8 cellular contexts compared by ENCODE assay signal in the genomic region with DNA sequence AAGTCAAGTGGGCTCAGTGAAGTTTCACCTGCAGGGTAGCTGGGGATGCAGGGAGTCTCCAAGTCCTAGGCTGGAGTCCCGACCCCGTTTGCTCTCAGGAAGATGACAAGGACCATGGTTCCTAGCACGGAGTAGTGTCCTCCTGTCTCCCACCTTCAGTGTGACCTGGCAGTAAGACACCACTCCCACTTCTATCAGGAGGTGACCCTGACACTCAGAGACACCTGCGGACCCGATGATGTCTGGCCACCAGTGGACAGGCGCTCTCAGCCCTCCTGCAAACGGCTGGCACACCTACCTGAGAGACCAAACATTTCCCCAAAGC. TPM values are rescaled to one million over a fixed set of nuclear protein-coding genes. Genes with fewer than 3 reads are reported as not detected.
A peak's percentile ranks its signal among the peaks of the same experiment; 100 is the strongest.
DNase-seq lines count a peak whose midpoint lies in the region; ATAC-seq lines count a peak whose summit lies in the region.

No MANE protein-coding gene starts in this region.

- CTCF ChIA-PET in activated CD8-positive, alpha-beta T cell treated with anti-CD3 and anti-CD28 coated beads, Interleukin-2, amount 10 ng/mL, durations not matched to agents 7 days and 5 days (lab: Charles Lee), result interaction anchor here (0.6 to 3.9 kb wide), 25 partner anchors 8 to 405 kb away, joined by 3 to 33 read pairs (median 4); partner anchors contain the start of genes MRPL18, TCP1 and WTAP

- no peaks in the 10 kb centered on the region for H3K27me3 ChIP-seq in iPS-15b (ENCODE audit: control insufficient read depth, insufficient read depth, low read length)

- H3K4me1 ChIP-seq in iPS-15b (ENCODE audit: control insufficient read depth, insufficient read depth, low read length), result peaks cover 5% of the 10 kb centered on the region

- H3K4me3 Mint-ChIP-seq in T-helper 1 cell treated with Interleukin-12 subunit alpha and Interleukin-12 subunit beta and Interleukin-4 antibody, amounts not matched to agents 30 μg/mL and 1 μg/mL, for 36 hours, result peak overlapping the region; percentile 83
- peak overlapping the region; percentile 94 for H3K4me3 Mint-ChIP-seq in activated CD8-positive, alpha-beta T cell treated with anti-CD3 and anti-CD28 coated beads, Interleukin-2, amount 10 ng/mL, durations not matched to agents 7 days and 5 days
- peak overlapping the region; percentile 85 to 94 for H3K4me3 Mint-ChIP-seq in stimulated activated naive CD8-positive, alpha-beta T cell treated with anti-CD3 and anti-CD28 coated beads, Interleukin-15, amount 100 ng/mL, for 72 hours

- DNase-seq in T-helper 1 cell (no peak), NCI-H128 (lab: John Stamatoyannopoulos, UW; ENCODE audit: unreplicated experiment) (no peak), NCI-H510A (lab: John Stamatoyannopoulos, UW) (no peak)
- no peak for DNase-seq in activated CD8-positive, alpha-beta T cell treated with anti-CD3 and anti-CD28 coated beads, Interleukin-2, amount 10 ng/mL, durations not matched to agents 7 days and 5 days
- peak in 1 of 2 donors; percentile 16 for DNase-seq in stimulated activated naive CD8-positive, alpha-beta T cell treated with anti-CD3 and anti-CD28 coated beads, Interleukin-15, amount 100 ng/mL, for 72 hours

- H3K4me3 ChIP-seq in iPS-15b (ENCODE audit: low read depth, low read length), result peak overlapping the region; percentile 83

- no peaks in the 10 kb centered on the region for H3K27me3 Mint-ChIP-seq in T-helper 1 cell treated with Interleukin-12 subunit alpha and Interleukin-12 subunit beta and Interleukin-4 antibody, amounts not matched to agents 30 μg/mL and 1 μg/mL, for 36 hours (ENCODE audit: low read depth)
- no peaks in the 10 kb centered on the region for H3K27me3 Mint-ChIP-seq in activated CD8-positive, alpha-beta T cell treated with anti-CD3 and anti-CD28 coated beads, Interleukin-2, amount 10 ng/mL, durations not matched to agents 7 days and 5 days (ENCODE audit: low read depth)
- no peaks in the 10 kb centered on the region for H3K27me3 Mint-ChIP-seq in stimulated activated naive CD8-positive, alpha-beta T cell treated with anti-CD3 and anti-CD28 coated beads, Interleukin-15, amount 100 ng/mL, for 72 hours

- peaks cover 47% of the 10 kb centered on the region for H3K4me1 Mint-ChIP-seq in T-helper 1 cell treated with Interleukin-12 subunit alpha and Interleukin-12 subunit beta and Interleukin-4 antibody, amounts not matched to agents 30 μg/mL and 1 μg/mL, for 36 hours (ENCODE audit: low read depth)
- H3K4me1 Mint-ChIP-seq in activated CD8-positive, alpha-beta T cell treated with anti-CD3 and anti-CD28 coated beads, Interleukin-2, amount 10 ng/mL, durations not matched to agents 7 days and 5 days (ENCODE audit: low read depth), result peaks cover 42% of the 10 kb centered on the region
- peaks cover 60% of the 10 kb centered on the region for H3K4me1 Mint-ChIP-seq in stimulated activated naive CD8-positive, alpha-beta T cell treated with anti-CD3 and anti-CD28 coated beads, Interleukin-15, amount 100 ng/mL, for 72 hours

- H3K27ac Mint-ChIP-seq in T-helper 1 cell treated with Interleukin-12 subunit alpha and Interleukin-12 subunit beta and Interleukin-4 antibody, amounts not matched to agents 30 μg/mL and 1 μg/mL, for 36 hours, result peak overlapping the region; percentile 91
- peak overlapping the region; percentile 95 for H3K27ac Mint-ChIP-seq in activated CD8-positive, alpha-beta T cell treated with anti-CD3 and anti-CD28 coated beads, Interleukin-2, amount 10 ng/mL, durations not matched to agents 7 days and 5 days
- peak overlapping the region; percentile 81 to 86 for H3K27ac Mint-ChIP-seq in stimulated activated naive CD8-positive, alpha-beta T cell treated with anti-CD3 and anti-CD28 coated beads, Interleukin-15, amount 100 ng/mL, for 72 hours

- no peak for ATAC-seq in activated CD8-positive, alpha-beta T cell treated with anti-CD3 and anti-CD28 coated beads, Interleukin-2, amount 10 ng/mL, durations not matched to agents 7 days and 5 days
- no peak for ATAC-seq in stimulated activated naive CD8-positive, alpha-beta T cell treated with anti-CD3 and anti-CD28 coated beads, Interleukin-15, amount 100 ng/mL, for 72 hours
- ATAC-seq in HG03520 (IDR thresholded peaks at IDR 0.05; ENCODE audit: unreplicated experiment), result no peak

- H3K9me3 ChIP-seq in iPS-15b (ENCODE audit: control insufficient read depth, insufficient read depth, low read length), result no peaks in the 10 kb centered on the region

- POLR2A ChIA-PET in activated CD8-positive, alpha-beta T cell treated with anti-CD3 and anti-CD28 coated beads, Interleukin-2, amount 10 ng/mL, durations not matched to agents 7 days and 5 days (lab: Charles Lee), result interaction anchor here (0.6 to 5.2 kb wide), 7 partner anchors 10 to 837 kb away, joined by 3 to 56 read pairs (median 4); partner anchors contain the start of genes MRPL18, TCP1 and WTAP

- H3K36me3 Mint-ChIP-seq in T-helper 1 cell treated with Interleukin-12 subunit alpha and Interleukin-12 subunit beta and Interleukin-4 antibody, amounts not matched to agents 30 μg/mL and 1 μg/mL, for 36 hours (ENCODE audit: low read depth), result peaks cover 17% of the 10 kb centered on the region
- peaks cover 33% of the 10 kb centered on the region for H3K36me3 Mint-ChIP-seq in activated CD8-positive, alpha-beta T cell treated with anti-CD3 and anti-CD28 coated beads, Interleukin-2, amount 10 ng/mL, durations not matched to agents 7 days and 5 days (ENCODE audit: low read depth)

- peaks cover 2% of the 10 kb centered on the region for H3K36me3 ChIP-seq in iPS-15b (ENCODE audit: control insufficient read depth, insufficient read depth, low read length)

- H3K9me3 Mint-ChIP-seq in T-helper 1 cell treated with Interleukin-12 subunit alpha and Interleukin-12 subunit beta and Interleukin-4 antibody, amounts not matched to agents 30 μg/mL and 1 μg/mL, for 36 hours, result no peaks in the 10 kb centered on the region
- H3K9me3 Mint-ChIP-seq in activated CD8-positive, alpha-beta T cell treated with anti-CD3 and anti-CD28 coated beads, Interleukin-2, amount 10 ng/mL, durations not matched to agents 7 days and 5 days (ENCODE audit: insufficient read depth), result no peaks in the 10 kb centered on the region
- H3K9me3 Mint-ChIP-seq in stimulated activated naive CD8-positive, alpha-beta T cell treated with anti-CD3 and anti-CD28 coated beads, Interleukin-15, amount 100 ng/mL, for 72 hours, result no peaks in the 10 kb centered on the region

- H3K9ac ChIP-seq in iPS-15b (ENCODE audit: low read depth, low read length), result no peak overlapping the region

RNA-seq across cellular contexts. Expression of gene SOD2, which starts 1.1 kb away (rescaled TPM):
- 10 to 100 TPM; 59.1 to 66.4 TPM for total RNA-seq in activated CD8-positive, alpha-beta T cell treated with anti-CD3 and anti-CD28 coated beads, Interleukin-2, amount 10 ng/mL, durations not matched to agents 7 days and 5 days

RNA-seq across cellular contexts. Expression of gene WTAP, which starts 35.4 kb away (rescaled TPM):
- 100 to 1,000 TPM; 111 to 113 TPM for total RNA-seq in activated CD8-positive, alpha-beta T cell treated with anti-CD3 and anti-CD28 coated beads, Interleukin-2, amount 10 ng/mL, durations not matched to agents 7 days and 5 days
